In the genomic region with DNA sequence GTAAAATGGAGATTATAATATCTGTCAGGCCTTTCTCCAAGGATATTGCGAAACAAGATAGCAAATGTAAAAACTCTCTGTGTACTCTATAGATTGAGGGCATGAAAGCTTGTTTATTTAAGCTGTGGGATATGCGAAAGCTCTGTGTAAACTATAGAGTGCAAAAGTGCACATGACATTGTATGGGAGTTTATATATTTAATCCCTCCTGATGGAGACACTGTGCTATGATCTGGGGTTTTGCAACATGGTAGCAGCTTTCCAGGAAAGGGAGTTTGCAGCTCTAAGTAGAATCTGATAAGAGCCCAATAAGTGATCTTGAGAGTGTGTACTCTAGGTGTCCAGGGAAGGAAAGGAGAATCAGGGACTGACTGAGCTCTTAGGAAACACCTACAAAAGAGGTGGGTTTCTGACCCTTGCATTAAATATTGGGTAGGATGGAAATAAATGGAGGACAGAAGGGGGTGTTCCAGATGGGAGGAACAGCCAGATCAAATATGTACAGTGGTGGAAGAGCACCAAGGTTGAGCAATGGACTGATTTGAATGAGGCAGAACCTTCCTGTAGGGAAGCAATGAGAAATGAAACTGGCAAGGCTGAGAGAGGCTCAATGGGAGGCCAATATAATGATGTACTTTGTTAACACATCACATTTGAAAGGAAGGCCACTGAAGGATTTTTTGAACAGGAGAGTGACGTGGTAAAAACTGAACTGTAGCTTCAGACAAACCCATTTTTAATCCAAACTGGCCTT, we compare ENCODE assay signal across 1 cellular context.
TF ChIP-seq lines count a peak whose summit lies in the region.

No MANE protein-coding gene starts in this region.

TF ChIP-seq in HepG2, 621 proteins besides CTCF, POLR2A, EP300 and RAD21 (continued from another document):
- TF ChIP-seq, protein P1, sequence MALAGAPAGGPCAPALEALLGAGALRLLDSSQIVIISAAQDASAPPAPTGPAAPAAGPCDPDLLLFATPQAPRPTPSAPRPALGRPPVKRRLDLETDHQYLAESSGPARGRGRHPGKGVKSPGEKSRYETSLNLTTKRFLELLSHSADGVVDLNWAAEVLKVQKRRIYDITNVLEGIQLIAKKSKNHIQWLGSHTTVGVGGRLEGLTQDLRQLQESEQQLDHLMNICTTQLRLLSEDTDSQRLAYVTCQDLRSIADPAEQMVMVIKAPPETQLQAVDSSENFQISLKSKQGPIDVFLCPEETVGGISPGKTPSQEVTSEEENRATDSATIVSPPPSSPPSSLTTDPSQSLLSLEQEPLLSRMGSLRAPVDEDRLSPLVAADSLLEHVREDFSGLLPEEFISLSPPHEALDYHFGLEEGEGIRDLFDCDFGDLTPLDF (CRISPR knock-in tag; IDR thresholded peaks at IDR 0.05), result 0 out of 2 replicates have a peak, but pooled peaks have one; percentile 41
- TF ChIP-seq RXRB (CRISPR knock-in tag; IDR thresholded peaks at IDR 0.05; ENCODE audit: borderline replicate concordance), result peak; percentile 65; the same call in 1 of the 2 replicates
- TF ChIP-seq REPIN1 (CRISPR knock-in tag; IDR thresholded peaks at IDR 0.05; ENCODE audit: borderline replicate concordance, low read depth), result peak; percentile 69; the same call in 1 of the 2 replicates
- TF ChIP-seq NFE2L1 (CRISPR knock-in tag; IDR thresholded peaks at IDR 0.05; ENCODE audit: borderline replicate concordance), result no peak
- no peak for TF ChIP-seq MIER2 (CRISPR knock-in tag; IDR thresholded peaks at IDR 0.05)
- TF ChIP-seq, protein P2, sequence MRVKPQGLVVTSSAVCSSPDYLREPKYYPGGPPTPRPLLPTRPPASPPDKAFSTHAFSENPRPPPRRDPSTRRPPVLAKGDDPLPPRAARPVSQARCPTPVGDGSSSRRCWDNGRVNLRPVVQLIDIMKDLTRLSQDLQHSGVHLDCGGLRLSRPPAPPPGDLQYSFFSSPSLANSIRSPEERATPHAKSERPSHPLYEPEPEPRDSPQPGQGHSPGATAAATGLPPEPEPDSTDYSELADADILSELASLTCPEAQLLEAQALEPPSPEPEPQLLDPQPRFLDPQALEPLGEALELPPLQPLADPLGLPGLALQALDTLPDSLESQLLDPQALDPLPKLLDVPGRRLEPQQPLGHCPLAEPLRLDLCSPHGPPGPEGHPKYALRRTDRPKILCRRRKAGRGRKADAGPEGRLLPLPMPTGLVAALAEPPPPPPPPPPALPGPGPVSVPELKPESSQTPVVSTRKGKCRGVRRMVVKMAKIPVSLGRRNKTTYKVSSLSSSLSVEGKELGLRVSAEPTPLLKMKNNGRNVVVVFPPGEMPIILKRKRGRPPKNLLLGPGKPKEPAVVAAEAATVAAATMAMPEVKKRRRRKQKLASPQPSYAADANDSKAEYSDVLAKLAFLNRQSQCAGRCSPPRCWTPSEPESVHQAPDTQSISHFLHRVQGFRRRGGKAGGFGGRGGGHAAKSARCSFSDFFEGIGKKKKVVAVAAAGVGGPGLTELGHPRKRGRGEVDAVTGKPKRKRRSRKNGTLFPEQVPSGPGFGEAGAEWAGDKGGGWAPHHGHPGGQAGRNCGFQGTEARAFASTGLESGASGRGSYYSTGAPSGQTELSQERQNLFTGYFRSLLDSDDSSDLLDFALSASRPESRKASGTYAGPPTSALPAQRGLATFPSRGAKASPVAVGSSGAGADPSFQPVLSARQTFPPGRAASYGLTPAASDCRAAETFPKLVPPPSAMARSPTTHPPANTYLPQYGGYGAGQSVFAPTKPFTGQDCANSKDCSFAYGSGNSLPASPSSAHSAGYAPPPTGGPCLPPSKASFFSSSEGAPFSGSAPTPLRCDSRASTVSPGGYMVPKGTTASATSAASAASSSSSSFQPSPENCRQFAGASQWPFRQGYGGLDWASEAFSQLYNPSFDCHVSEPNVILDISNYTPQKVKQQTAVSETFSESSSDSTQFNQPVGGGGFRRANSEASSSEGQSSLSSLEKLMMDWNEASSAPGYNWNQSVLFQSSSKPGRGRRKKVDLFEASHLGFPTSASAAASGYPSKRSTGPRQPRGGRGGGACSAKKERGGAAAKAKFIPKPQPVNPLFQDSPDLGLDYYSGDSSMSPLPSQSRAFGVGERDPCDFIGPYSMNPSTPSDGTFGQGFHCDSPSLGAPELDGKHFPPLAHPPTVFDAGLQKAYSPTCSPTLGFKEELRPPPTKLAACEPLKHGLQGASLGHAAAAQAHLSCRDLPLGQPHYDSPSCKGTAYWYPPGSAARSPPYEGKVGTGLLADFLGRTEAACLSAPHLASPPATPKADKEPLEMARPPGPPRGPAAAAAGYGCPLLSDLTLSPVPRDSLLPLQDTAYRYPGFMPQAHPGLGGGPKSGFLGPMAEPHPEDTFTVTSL (CRISPR knock-in tag; IDR thresholded peaks at IDR 0.05; ENCODE audit: borderline replicate concordance), result peak; percentile 42; the same call in 1 of the 2 replicates
- TF ChIP-seq, protein P3, sequence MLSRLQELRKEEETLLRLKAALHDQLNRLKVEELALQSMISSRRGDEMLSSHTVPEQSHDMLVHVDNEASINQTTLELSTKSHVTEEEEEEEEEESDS (CRISPR knock-in tag; IDR thresholded peaks at IDR 0.05; ENCODE audit: borderline replicate concordance), result 0 out of 2 replicates have a peak, but pooled peaks have one; percentile 33
- TF ChIP-seq, protein P4, sequence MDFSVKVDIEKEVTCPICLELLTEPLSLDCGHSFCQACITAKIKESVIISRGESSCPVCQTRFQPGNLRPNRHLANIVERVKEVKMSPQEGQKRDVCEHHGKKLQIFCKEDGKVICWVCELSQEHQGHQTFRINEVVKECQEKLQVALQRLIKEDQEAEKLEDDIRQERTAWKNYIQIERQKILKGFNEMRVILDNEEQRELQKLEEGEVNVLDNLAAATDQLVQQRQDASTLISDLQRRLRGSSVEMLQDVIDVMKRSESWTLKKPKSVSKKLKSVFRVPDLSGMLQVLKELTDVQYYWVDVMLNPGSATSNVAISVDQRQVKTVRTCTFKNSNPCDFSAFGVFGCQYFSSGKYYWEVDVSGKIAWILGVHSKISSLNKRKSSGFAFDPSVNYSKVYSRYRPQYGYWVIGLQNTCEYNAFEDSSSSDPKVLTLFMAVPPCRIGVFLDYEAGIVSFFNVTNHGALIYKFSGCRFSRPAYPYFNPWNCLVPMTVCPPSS (IDR thresholded peaks at IDR 0.05), result no peak
- TF ChIP-seq NONO (IDR thresholded peaks at IDR 0.05), result no peak
- peak; percentile 71 for TF ChIP-seq NONO (CRISPR knock-in tag; conservative IDR thresholded peaks at IDR 0.05)
- 0 out of 2 replicates have a peak, but pooled peaks have one; percentile 48 for TF ChIP-seq ZNF354B (CRISPR knock-in tag; IDR thresholded peaks at IDR 0.05)
- peak; percentile 94; the same call in 1 of the 2 replicates for TF ChIP-seq FOXJ3 (CRISPR knock-in tag; IDR thresholded peaks at IDR 0.05; ENCODE audit: borderline replicate concordance)
